2 cellular contexts compared by ENCODE assay signal in the genomic region with DNA sequence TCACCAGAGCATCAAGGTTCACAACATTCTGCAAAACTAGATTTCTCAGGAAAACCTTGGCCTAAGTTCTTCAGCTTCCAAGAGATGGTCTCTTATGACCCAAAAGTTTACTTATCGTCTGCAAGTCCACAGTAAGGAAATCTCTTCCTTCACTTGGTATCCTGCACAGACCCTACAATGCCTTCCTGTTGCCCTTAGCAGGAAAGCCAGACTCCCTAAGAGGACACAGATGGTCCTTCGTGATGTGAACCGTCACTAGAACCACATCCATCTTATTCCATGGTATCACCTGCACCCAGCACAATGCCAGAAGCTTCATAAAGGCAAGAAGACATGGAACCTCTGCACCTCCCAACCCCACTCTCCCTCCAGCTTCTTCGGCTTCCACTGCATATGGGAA.
TF ChIP-seq lines count a peak whose summit lies in the region.

No MANE protein-coding gene starts in this region.

TF ChIP-seq in HepG2, 621 proteins besides CTCF, POLR2A, EP300 and RAD21:
- TF ChIP-seq ZNF674 (CRISPR knock-in tag; IDR thresholded peaks at IDR 0.05; ENCODE audit: low read depth) (no peak), POLR2AphosphoS5 (IDR thresholded peaks at IDR 0.05; ENCODE audit: low read depth, low read length) (0 out of 2 replicates have a peak, but pooled peaks have one; percentile 9), RBM22 (optimal IDR thresholded peaks at IDR 0.05; ENCODE audit: low read length) (peak; percentile 69), MAZ (IDR thresholded peaks at IDR 0.05; ENCODE audit: borderline replicate concordance, low read depth, low read length) (no peak), MAZ (CRISPR knock-in tag; IDR thresholded peaks at IDR 0.05; ENCODE audit: low read depth) (no peak)
- TF ChIP-seq, protein P1, sequence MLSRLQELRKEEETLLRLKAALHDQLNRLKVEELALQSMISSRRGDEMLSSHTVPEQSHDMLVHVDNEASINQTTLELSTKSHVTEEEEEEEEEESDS (CRISPR knock-in tag; IDR thresholded peaks at IDR 0.05; ENCODE audit: borderline replicate concordance) = no peak

TF ChIP-seq in endothelial cell of umbilical vein, 7 proteins besides CTCF, POLR2A, EP300 and RAD21:
- TF ChIP-seq POLR2AphosphoS5 (IDR thresholded peaks at IDR 0.05; ENCODE audit: insufficient read depth, low read depth, low read length) = no peak
- no peak for TF ChIP-seq GATA2 (IDR thresholded peaks at IDR 0.05; ENCODE audit: insufficient read depth, insufficient read length, low read depth, low read length)
- TF ChIP-seq MYC (IDR thresholded peaks at IDR 0.05; ENCODE audit: low read depth, low read length) = no peak
- no peak for TF ChIP-seq EZH2 (IDR thresholded peaks at IDR 0.05; ENCODE audit: borderline replicate concordance, low read depth, low read length, severe bottlenecking)
- TF ChIP-seq FOS (IDR thresholded peaks at IDR 0.05; ENCODE audit: borderline replicate concordance, insufficient read depth, low read length) = no peak
- TF ChIP-seq, protein P2, sequence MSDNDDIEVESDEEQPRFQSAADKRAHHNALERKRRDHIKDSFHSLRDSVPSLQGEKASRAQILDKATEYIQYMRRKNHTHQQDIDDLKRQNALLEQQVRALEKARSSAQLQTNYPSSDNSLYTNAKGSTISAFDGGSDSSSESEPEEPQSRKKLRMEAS (IDR thresholded peaks at IDR 0.05; ENCODE audit: insufficient read depth, insufficient read length) = no peak
